ENCODE assay signal across 1 cellular context in genomic region chr12:11746024-11746771, GRCh38.
TF ChIP-seq lines count a peak whose summit lies in the region.

No MANE protein-coding gene starts in this region.

TF ChIP-seq in HepG2, 621 proteins besides CTCF, POLR2A, EP300 and RAD21 (continued from another document):
- TF ChIP-seq GLMP (CRISPR knock-in tag; IDR thresholded peaks at IDR 0.05; ENCODE audit: borderline replicate concordance), result no peak
- TF ChIP-seq ELF3 (CRISPR knock-in tag; IDR thresholded peaks at IDR 0.05), result no peak
